ENCODE assay signal across 12 cellular contexts in genomic region chr4:9158392-9158791, GRCh38. TPM values are rescaled to one million over a fixed set of nuclear protein-coding genes. Genes with fewer than 3 reads are reported as not detected.
"Had no signal": no experiment of that assay in that cellular context is flagged by ENCODE, and none has a peak within 500 bp of the region (broad histone marks: within the 10 kb centered on the region; RNA-seq: fewer than 3 reads in every experiment).

No MANE protein-coding gene starts in this region.

RNA-seq across cellular contexts. Expression of gene FAM90A26, which starts 11.8 kb away (rescaled TPM):
- total RNA-seq: activated T-helper 2 cell treated with anti-CD3 and anti-CD28 coated beads, Interferon-gamma antibody, Interleukin-2, Interleukin-4, amounts not matched to agents 10 μg/mL and 5 μg/mL and 100 μg/mL, durations not matched to agents 14 hours and 24 hours and 36 hours; body of pancreas; esophagus muscularis mucosa; foreskin keratinocyte; lower leg skin; mesothelial cell of epicardium; osteocyte; psoas muscle; right lobe of liver; T-cell; thyroid gland; urinary bladder had no signal
- polyA plus RNA-seq: foreskin keratinocyte, psoas muscle, urinary bladder had no signal

RNA-seq across cellular contexts. Expression of gene USP17L10, which starts 52.1 kb away (rescaled TPM):
- total RNA-seq: activated T-helper 2 cell treated with anti-CD3 and anti-CD28 coated beads, Interferon-gamma antibody, Interleukin-2, Interleukin-4, amounts not matched to agents 10 μg/mL and 5 μg/mL and 100 μg/mL, durations not matched to agents 14 hours and 24 hours and 36 hours; body of pancreas; esophagus muscularis mucosa; foreskin keratinocyte; lower leg skin; mesothelial cell of epicardium; osteocyte; psoas muscle; right lobe of liver; T-cell; thyroid gland; urinary bladder had no signal
- polyA plus RNA-seq: foreskin keratinocyte, psoas muscle, urinary bladder had no signal

RNA-seq across cellular contexts. Expression of gene USP17L11, which starts 56.8 kb away (rescaled TPM):
- total RNA-seq: body of pancreas, esophagus muscularis mucosa, foreskin keratinocyte, lower leg skin, mesothelial cell of epicardium, osteocyte, psoas muscle, right lobe of liver, T-cell, thyroid gland, urinary bladder had no signal
- polyA plus RNA-seq: foreskin keratinocyte, psoas muscle, urinary bladder had no signal
